In the genomic region with DNA sequence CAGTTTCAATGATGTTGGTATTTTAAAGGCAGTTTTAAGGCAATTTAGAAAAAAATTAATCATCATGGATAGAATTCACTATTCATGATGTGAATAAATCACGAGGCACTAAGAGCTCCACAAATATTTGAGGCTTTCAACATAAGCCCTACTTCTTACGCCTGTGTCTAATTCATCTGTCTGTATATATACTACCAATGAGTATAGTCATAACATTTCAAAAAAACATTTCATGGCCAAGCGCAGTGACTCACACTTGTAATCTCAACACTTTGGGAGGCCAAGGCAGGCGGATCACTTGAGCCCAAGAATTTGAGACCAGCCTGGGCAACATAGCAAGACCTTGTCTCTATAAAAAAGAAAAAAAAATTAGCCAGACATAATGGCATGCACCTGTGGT, we compare ENCODE assay signal across 18 cellular contexts. TPM values are rescaled to one million over a fixed set of nuclear protein-coding genes. Genes with fewer than 3 reads are reported as not detected.
A peak's percentile ranks its signal among the peaks of the same experiment; 100 is the strongest.
DNase-seq lines count a peak whose midpoint lies in the region; FAIRE-seq and TF ChIP-seq lines count a peak whose summit lies in the region.
"Had no signal": no experiment of that assay in that cellular context is flagged by ENCODE, and none has a peak within 500 bp of the region (broad histone marks: within the 10 kb centered on the region; RNA-seq: fewer than 3 reads in every experiment).

No MANE protein-coding gene starts in this region.

- no peak for TF ChIP-seq CTCF in AG04449 (IDR thresholded peaks at IDR 0.05; ENCODE audit: insufficient read depth, low read length, missing control alignments)
- TF ChIP-seq CTCF in HFFc6 (IDR thresholded peaks at IDR 0.05), result no peak
- no peak for TF ChIP-seq CTCF in GM13977 (IDR thresholded peaks at IDR 0.05; ENCODE audit: extremely low read depth, insufficient read depth, missing control alignments)

- FAIRE-seq in colon (lab: Jason Lieb, UNC), result peak; percentile 5
- FAIRE-seq: K562 had no signal

- POLR2A ChIA-PET in AG04449 (lab: Yijun Ruan, JAX), result no interaction called here

- CTCF ChIA-PET in AG04449 (lab: Yijun Ruan, JAX), result interaction anchor here (1.0 to 1.3 kb wide), 3 partner anchors 12 to 366 kb away, joined by 3 read pairs; no protein-coding TSS in a partner anchor

- peaks cover 14% of the 10 kb centered on the region for H3K4me1 Mint-ChIP-seq in HFFc6 (ENCODE audit: low read depth)
- H3K4me1 Mint-ChIP-seq: CD8-positive, alpha-beta memory T cell had no signal

- H3K27ac Mint-ChIP-seq in HFFc6, result peak overlapping the region; percentile 5; the same call in 1 of the 2 replicates
- H3K27ac Mint-ChIP-seq: CD8-positive, alpha-beta memory T cell had no signal

- peak; percentile 29 for DNase-seq in AG04449 (ENCODE audit: low read depth, low spot score)
- peak; percentile 9 for DNase-seq in HFFc6
- peak; percentile 94 for DNase-seq in iris pigment epithelial cell (ENCODE audit: low read depth)
- DNase-seq in DMS153 treated with DMSO at 0.1 percent for 48 hours (lab: John Stamatoyannopoulos, UW; ENCODE audit: unreplicated experiment), result no peak
- no peak for DNase-seq in GM13977 (ENCODE audit: low spot score)
- DNase-seq in NCI-H187 (lab: John Stamatoyannopoulos, UW), result no peak
- DNase-seq in NCI-H128 (lab: John Stamatoyannopoulos, UW; ENCODE audit: unreplicated experiment), result no peak
- DNase-seq: 8988T; CD8-positive, alpha-beta memory T cell; NCI-H1436 treated with DMSO at 0.1 percent for 48 hours; NCI-H2081; NCI-H510A; NCI-H774; RPMI8226 had no signal

- no peaks in the 10 kb centered on the region for H3K9me3 Mint-ChIP-seq in HFFc6
- H3K9me3 Mint-ChIP-seq: CD8-positive, alpha-beta memory T cell had no signal

- in situ Hi-C loops in GM13977 (cut with MboI; ENCODE audit: low pct_unique_long_range_greater_than_20kb, low sequenced_read_pairs, unreplicated experiment), result no loop called here

- peaks cover 55% of the 10 kb centered on the region for H3K36me3 Mint-ChIP-seq in HFFc6 (ENCODE audit: low read depth)

- H3K4me3 ChIP-seq in AG04449 (ENCODE audit: low read depth, low read length), result no peak overlapping the region
- H3K4me3 ChIP-seq: BLaER1 treated with 17β-estradiol and CSF1 and Interleukin-3, amounts not matched to agents 10 nM and 100 nM; HAP-1; K562 had no signal

- H3K4me3 Mint-ChIP-seq in HFFc6, result no peak overlapping the region
- H3K4me3 Mint-ChIP-seq: CD8-positive, alpha-beta memory T cell had no signal

- no peaks in the 10 kb centered on the region for H3K27me3 Mint-ChIP-seq in HFFc6 (ENCODE audit: insufficient read depth)
- H3K27me3 Mint-ChIP-seq: CD8-positive, alpha-beta memory T cell had no signal

RNA-seq across cellular contexts. Expression of a gene that starts 56.5 kb away (rescaled TPM):
- 10 to 100 TPM; 35.8 to 40.5 (median 37.2) TPM for total RNA-seq in HFFc6 (2021; fragmentation: NEBNext Ultra II Directional; extraction: Animal tissue kit (Norgen Biotek cat#: 25700))

Comparison
In these comparisons a context has a peak if more than half of its experiments do, and no peak if none do; other contexts are left out.
1. DNase-seq: peak in AG04449 (single experiment), HFFc6 (single experiment) and iris pigment epithelial cell (single experiment); none in DMS153 treated with DMSO at 0.1 percent for 48 hours (single experiment), GM13977 (single experiment), NCI-H187 (0 of 2) and NCI-H128 (single experiment).